ENCODE assay signal across 11 cellular contexts in the genomic region with DNA sequence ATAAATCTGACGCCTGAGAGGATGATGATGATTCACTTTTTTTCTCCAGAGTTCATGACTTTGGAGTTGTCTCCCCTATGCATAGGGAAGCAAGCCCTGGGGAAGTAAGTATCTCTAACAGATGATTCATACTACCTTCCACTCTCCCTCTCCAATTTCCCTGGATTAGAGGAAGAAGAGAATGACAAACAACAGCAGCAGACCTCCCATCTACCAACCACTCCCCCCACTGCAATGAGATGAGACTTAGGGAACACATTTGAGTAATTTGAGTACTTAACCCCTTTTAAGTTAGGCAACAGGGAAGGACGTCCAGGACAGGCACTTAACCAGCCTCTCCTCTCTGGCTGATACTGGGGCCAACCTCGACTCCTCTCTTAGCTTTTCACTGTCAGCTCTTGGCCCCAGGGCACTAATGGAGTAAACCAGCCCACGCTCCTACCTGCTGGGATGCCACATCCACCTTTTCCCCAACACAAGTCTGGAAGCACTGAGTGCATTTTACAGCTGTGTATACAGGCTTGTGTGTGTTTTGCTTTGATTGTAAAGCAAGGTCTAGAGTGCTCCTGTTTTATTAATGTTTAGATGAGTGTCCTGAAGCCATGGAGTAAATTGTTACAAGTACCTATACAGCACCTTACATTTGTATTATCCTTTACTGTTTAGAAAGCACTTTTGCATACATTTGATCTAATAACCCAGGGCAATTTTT.
DNase-seq lines count a peak whose midpoint lies in the region; ATAC-seq, FAIRE-seq and TF ChIP-seq lines count a peak whose summit lies in the region.
"Had no signal": no experiment of that assay in that cellular context is flagged by ENCODE, and none has a peak within 500 bp of the region (broad histone marks: within the 10 kb centered on the region; RNA-seq: fewer than 3 reads in every experiment).

No MANE protein-coding gene starts in this region.

- H3K36me3 ChIP-seq in smooth muscle cell (ENCODE audit: low read depth), result no peaks in the 10 kb centered on the region

- ATAC-seq in HG02610 (IDR thresholded peaks at IDR 0.05; ENCODE audit: unreplicated experiment), result no peak
- ATAC-seq: activated CD4-positive, alpha-beta T cell treated with anti-CD3 and anti-CD28 coated beads for 36 hours; natural killer cell treated with Interleukin-12 subunit alpha and Interleukin-12 subunit beta and Interleukin-15 and Interleukin-18, amount 100 ng/mL, for 72 hours had no signal

- TF ChIP-seq CTCF in smooth muscle cell (IDR thresholded peaks at IDR 0.05; ENCODE audit: borderline replicate concordance, insufficient read depth, poor library complexity, severe bottlenecking), result no peak

- H2AFZ ChIP-seq in smooth muscle cell (ENCODE audit: low read depth), result no peak overlapping the region

- no peaks in the 10 kb centered on the region for H3K79me2 ChIP-seq in smooth muscle cell (ENCODE audit: low read depth)

- peak overlapping the region; percentile 6 for H3K27ac ChIP-seq in smooth muscle cell (ENCODE audit: low read depth)

- no peaks in the 10 kb centered on the region for H3K27me3 ChIP-seq in smooth muscle cell (ENCODE audit: low read depth)

- H3K4me1 ChIP-seq in smooth muscle cell (ENCODE audit: low read depth), result peaks cover 7% of the 10 kb centered on the region

- H3K9me3 ChIP-seq in smooth muscle cell (replicated peaks; ENCODE audit: low read depth), result no peaks in the 10 kb centered on the region

- peaks cover 11% of the 10 kb centered on the region for H3F3A ChIP-seq in smooth muscle cell (ENCODE audit: low read depth)

- TF ChIP-seq POLR2A in H54 (IDR thresholded peaks at IDR 0.05; ENCODE audit: low read depth, low read length), result no peak

- H3K9ac ChIP-seq in smooth muscle cell (ENCODE audit: low read depth), result no peak overlapping the region

- H4K20me1 ChIP-seq in smooth muscle cell (ENCODE audit: low read depth), result no peaks in the 10 kb centered on the region

- WGBS in smooth muscle cell (ENCODE audit: low lambda C conversion rate), result 13% methylated on average over 4 of the region's 4 CpGs

- peak overlapping the region; percentile 31 for H3K4me2 ChIP-seq in smooth muscle cell

- H3K4me3 ChIP-seq in smooth muscle cell, result no peak overlapping the region

- peak; percentile 37 for DNase-seq in H54 (ENCODE audit: insufficient read length, low spot score)
- DNase-seq in NCI-H748 treated with DMSO at 0.1 percent for 48 hours (lab: John Stamatoyannopoulos, UW), result peak; percentile 66
- peak; percentile 50 for DNase-seq in fibroblast of gingiva (ENCODE audit: low read depth)
- DNase-seq in smooth muscle cell (lab: John Stamatoyannopoulos, UW; ENCODE audit: unreplicated experiment), result no peak
- DNase-seq in pons (ENCODE audit: low spot score), result no peak
- DNase-seq in T-helper 2 cell, result no peak
- DNase-seq: activated CD4-positive, alpha-beta T cell treated with anti-CD3 and anti-CD28 coated beads for 36 hours; head of caudate nucleus had no signal

- peak; percentile 96 for FAIRE-seq in H54 (lab: Jason Lieb, UNC)
- FAIRE-seq: GM12892 had no signal

Comparison
In these comparisons a context has a peak if more than half of its experiments do, and no peak if none do; other contexts are left out.
1. DNase-seq: peak in H54 (single experiment), NCI-H748 treated with DMSO at 0.1 percent for 48 hours (single experiment) and fibroblast of gingiva (single experiment); none in smooth muscle cell (single experiment), pons (single experiment) and T-helper 2 cell (0 of 5).